Comparison of ENCODE assay signal across 20 cellular contexts in genomic region chr10:69880301-69881081, GRCh38.
DNase-seq lines count a peak whose midpoint lies in the region; ATAC-seq and TF ChIP-seq lines count a peak whose summit lies in the region.
"Had no signal": no experiment of that assay in that cellular context is flagged by ENCODE, and none has a peak within 500 bp of the region (broad histone marks: within the 10 kb centered on the region; RNA-seq: fewer than 3 reads in every experiment).

No MANE protein-coding gene starts in this region.

- H4K20me1 ChIP-seq in GM23338 (replicated peaks; ENCODE audit: insufficient read depth): no peaks in the 10 kb centered on the region

- H3K27me3 Mint-ChIP-seq in GM23338 (ENCODE audit: insufficient read depth, low read depth, poor library complexity) (peaks cover 16% of the 10 kb centered on the region), osteocyte (ENCODE audit: unreplicated experiment) (no peaks in the 10 kb centered on the region), MCF 10A (ENCODE audit: insufficient read depth, unreplicated experiment) (no peaks in the 10 kb centered on the region)
- peaks cover 6 to 11% of the 10 kb centered on the region in 2 donors for H3K27me3 Mint-ChIP-seq in natural killer cell treated with Interleukin-12 subunit alpha and Interleukin-12 subunit beta and Interleukin-15 and Interleukin-18, amount 100 ng/mL, for 72 hours
- H3K27me3 Mint-ChIP-seq in activated CD4-positive, alpha-beta T cell treated with anti-CD3 and anti-CD28 coated beads, Interleukin-2, amount 10 ng/mL, durations not matched to agents 24 days and 14 days: peaks cover 3% of the 10 kb centered on the region

- H3K36me3 Mint-ChIP-seq in GM23338 (ENCODE audit: low read depth) (no peaks in the 10 kb centered on the region; the same call in 2 of the 3 replicates), osteocyte (ENCODE audit: unreplicated experiment) (peaks cover 2% of the 10 kb centered on the region), MCF 10A (ENCODE audit: insufficient read depth, unreplicated experiment) (peaks cover 7% of the 10 kb centered on the region)
- H3K36me3 Mint-ChIP-seq in natural killer cell treated with Interleukin-12 subunit alpha and Interleukin-12 subunit beta and Interleukin-15 and Interleukin-18, amount 100 ng/mL, for 72 hours: no peaks in the 10 kb centered on the region
- no peaks in the 10 kb centered on the region for H3K36me3 Mint-ChIP-seq in activated CD4-positive, alpha-beta T cell treated with anti-CD3 and anti-CD28 coated beads, Interleukin-2, amount 10 ng/mL, durations not matched to agents 24 days and 14 days (ENCODE audit: low read depth)
- H3K36me3 Mint-ChIP-seq: CD4-positive, CD25-positive, alpha-beta regulatory T cell had no signal

- peak overlapping the region; percentile 32; the same call in 1 of the 2 replicates for H3K4me2 ChIP-seq in GM23338

- no peaks in the 10 kb centered on the region for H3K9me2 ChIP-seq in GM23338 (ENCODE audit: insufficient read depth)

- intact Hi-C loops in MCF 10A (cut with micrococcal nuclease): no loop called here
- intact Hi-C loops in activated CD4-positive, alpha-beta T cell treated with anti-CD3 and anti-CD28 coated beads, Interleukin-2, amount 10 ng/mL, durations not matched to agents 24 days and 14 days (cut with micrococcal nuclease): no loop called here

- BruUV-seq in MCF 10A (replicated peaks; lab: Mats Ljungman, UMichigan): no TSS peak

- POLR2A ChIA-PET in MCF 10A (lab: Yijun Ruan, JAX): no interaction called here

- ATAC-seq in GM23338: peak; percentile 38
- no peak for ATAC-seq in natural killer cell treated with Interleukin-12 subunit alpha and Interleukin-12 subunit beta and Interleukin-15 and Interleukin-18, amount 100 ng/mL, for 72 hours
- ATAC-seq in HG03460 (IDR thresholded peaks at IDR 0.05; ENCODE audit: unreplicated experiment): no peak
- ATAC-seq: esophagus mucosa, gastroesophageal sphincter had no signal

- H3K27ac Mint-ChIP-seq in GM23338 (no peak overlapping the region), osteocyte (ENCODE audit: unreplicated experiment) (peak overlapping the region; percentile 27), MCF 10A (ENCODE audit: low read depth, unreplicated experiment) (no peak overlapping the region)
- no peak overlapping the region for H3K27ac Mint-ChIP-seq in natural killer cell treated with Interleukin-12 subunit alpha and Interleukin-12 subunit beta and Interleukin-15 and Interleukin-18, amount 100 ng/mL, for 72 hours
- no peak overlapping the region for H3K27ac Mint-ChIP-seq in activated CD4-positive, alpha-beta T cell treated with anti-CD3 and anti-CD28 coated beads, Interleukin-2, amount 10 ng/mL, durations not matched to agents 24 days and 14 days
- H3K27ac Mint-ChIP-seq: CD4-positive, CD25-positive, alpha-beta regulatory T cell; T-helper 2 cell treated with Interferon-gamma antibody and Interleukin-4, amounts not matched to agents 5 μg/mL and 100 μg/mL, for 36 hours had no signal

- no peaks in the 10 kb centered on the region for H3K79me2 ChIP-seq in GM23338 (replicated peaks; ENCODE audit: insufficient read depth)

- TF ChIP-seq CTCF in GM23338 (conservative IDR thresholded peaks at IDR 0.05; ENCODE audit: low read depth in 2 of 2) (no peak), osteocyte (IDR thresholded peaks at IDR 0.05) (no peak), MCF 10A (IDR thresholded peaks at IDR 0.05; ENCODE audit: unreplicated experiment) (no peak)

- DNase-seq in GM23338 (ENCODE audit: low spot score): peak; percentile 33
- DNase-seq in SJCRH30: peak; percentile 47 to 63
- peak; percentile 55 for DNase-seq in iPS-NIHi11 (ENCODE audit: low spot score)
- DNase-seq in osteocyte (ENCODE audit: extremely low spot score, unreplicated experiment): no peak
- DNase-seq in natural killer cell treated with Interleukin-12 subunit alpha and Interleukin-12 subunit beta and Interleukin-15 and Interleukin-18, amount 100 ng/mL, for 72 hours (ENCODE audit: low spot score): no peak
- no peak for DNase-seq in MCF 10A (ENCODE audit: unreplicated experiment)
- DNase-seq in activated CD4-positive, alpha-beta T cell treated with anti-CD3 and anti-CD28 coated beads, Interleukin-2, amount 10 ng/mL, durations not matched to agents 24 days and 14 days: no peak
- DNase-seq: activated CD4-positive, alpha-beta T cell treated with anti-CD3 and anti-CD28 coated beads, Interleukin-2, amount 50 U/mL, for 48 hours; activated effector memory CD4-positive, alpha-beta T cell treated with Interleukin-2 at 50 U/mL for 16 hours; CD4-positive, CD25-positive, alpha-beta regulatory T cell; DMS 273 treated with DMSO at 0.1 percent for 48 hours; effector memory CD4-positive, alpha-beta T cell; mammary epithelial cell; NCI-H1105 treated with DMSO at 0.1 percent for 48 hours; NCI-H2107 had no signal

- H3K27ac ChIP-seq in GM23338 (ENCODE audit: low read depth) (no peak overlapping the region), SJCRH30 (no peak overlapping the region)
- H3K27ac ChIP-seq: gastroesophageal sphincter, SK-N-MC had no signal

- H2AFZ ChIP-seq in GM23338: peak overlapping the region; percentile 63; the same call in 1 of the 2 replicates

- peaks cover 59% of the 10 kb centered on the region for H3K4me1 Mint-ChIP-seq in GM23338
- peaks cover 34% of the 10 kb centered on the region for H3K4me1 Mint-ChIP-seq in osteocyte (ENCODE audit: unreplicated experiment)
- H3K4me1 Mint-ChIP-seq in natural killer cell treated with Interleukin-12 subunit alpha and Interleukin-12 subunit beta and Interleukin-15 and Interleukin-18, amount 100 ng/mL, for 72 hours (ENCODE audit: low read depth in 2 of 2): no peaks in the 10 kb centered on the region
- no peaks in the 10 kb centered on the region for H3K4me1 Mint-ChIP-seq in MCF 10A (ENCODE audit: insufficient read depth, unreplicated experiment)
- H3K4me1 Mint-ChIP-seq in activated CD4-positive, alpha-beta T cell treated with anti-CD3 and anti-CD28 coated beads, Interleukin-2, amount 10 ng/mL, durations not matched to agents 24 days and 14 days: no peaks in the 10 kb centered on the region
- H3K4me1 Mint-ChIP-seq: CD4-positive, CD25-positive, alpha-beta regulatory T cell had no signal

- H3K9me3 Mint-ChIP-seq in GM23338: no peaks in the 10 kb centered on the region
- no peaks in the 10 kb centered on the region for H3K9me3 Mint-ChIP-seq in osteocyte (ENCODE audit: unreplicated experiment)
- H3K9me3 Mint-ChIP-seq in natural killer cell treated with Interleukin-12 subunit alpha and Interleukin-12 subunit beta and Interleukin-15 and Interleukin-18, amount 100 ng/mL, for 72 hours: no peaks in the 10 kb centered on the region
- no peaks in the 10 kb centered on the region for H3K9me3 Mint-ChIP-seq in MCF 10A (ENCODE audit: unreplicated experiment)
- no peaks in the 10 kb centered on the region for H3K9me3 Mint-ChIP-seq in activated CD4-positive, alpha-beta T cell treated with anti-CD3 and anti-CD28 coated beads, Interleukin-2, amount 10 ng/mL, durations not matched to agents 24 days and 14 days
- H3K9me3 Mint-ChIP-seq: CD4-positive, CD25-positive, alpha-beta regulatory T cell; T-helper 2 cell treated with Interferon-gamma antibody and Interleukin-4, amounts not matched to agents 5 μg/mL and 100 μg/mL, for 36 hours had no signal

- H3K27me3 ChIP-seq in GM23338 (ENCODE audit: insufficient read depth): no peaks in the 10 kb centered on the region
- H3K27me3 ChIP-seq in SJCRH30: 0 out of 2 replicates have a peak, but pooled peaks cover 4% of the 10 kb centered on the region

- H3K4me3 ChIP-seq in GM23338 (0 out of 2 replicates have a peak overlapping the region, but pooled peaks have one; percentile 7), SJCRH30 (0 out of 2 replicates have a peak overlapping the region, but pooled peaks have one; percentile 17)
- H3K4me3 ChIP-seq: gastroesophageal sphincter, SK-N-MC had no signal

- no peaks in the 10 kb centered on the region for H3F3A ChIP-seq in GM23338 (replicated peaks; ENCODE audit: low read depth)

- H3K9me3 ChIP-seq in SJCRH30 (replicated peaks): no peaks in the 10 kb centered on the region
- H3K9me3 ChIP-seq: gastroesophageal sphincter had no signal

- no peaks in the 10 kb centered on the region for H3K36me3 ChIP-seq in GM23338 (ENCODE audit: insufficient read depth)
- no peaks in the 10 kb centered on the region for H3K36me3 ChIP-seq in SJCRH30
- H3K36me3 ChIP-seq: gastroesophageal sphincter had no signal

- H3K4me1 ChIP-seq in GM23338 (ENCODE audit: insufficient read depth): peaks cover 17% of the 10 kb centered on the region
- H3K4me1 ChIP-seq in SJCRH30: peaks cover 7% of the 10 kb centered on the region

- H3K4me3 Mint-ChIP-seq in GM23338: no peak overlapping the region
- H3K4me3 Mint-ChIP-seq in osteocyte (ENCODE audit: unreplicated experiment): no peak overlapping the region
- no peak overlapping the region for H3K4me3 Mint-ChIP-seq in natural killer cell treated with Interleukin-12 subunit alpha and Interleukin-12 subunit beta and Interleukin-15 and Interleukin-18, amount 100 ng/mL, for 72 hours
- no peak overlapping the region for H3K4me3 Mint-ChIP-seq in MCF 10A (ENCODE audit: unreplicated experiment)
- H3K4me3 Mint-ChIP-seq in activated CD4-positive, alpha-beta T cell treated with anti-CD3 and anti-CD28 coated beads, Interleukin-2, amount 10 ng/mL, durations not matched to agents 24 days and 14 days: no peak overlapping the region
- H3K4me3 Mint-ChIP-seq: CD4-positive, CD25-positive, alpha-beta regulatory T cell; T-helper 2 cell treated with Interferon-gamma antibody and Interleukin-4, amounts not matched to agents 5 μg/mL and 100 μg/mL, for 36 hours had no signal

- CTCF ChIA-PET in MCF 10A (lab: Yijun Ruan, JAX): interaction anchor here (0.7 kb wide), 2 partner anchors 34 to 77 kb away, joined by 3 read pairs; no protein-coding TSS in a partner anchor

TF ChIP-seq in GM23338, 12 proteins besides CTCF, POLR2A, EP300 and RAD21:
- TF ChIP-seq ZNF331 (CRISPR knock-in tag; IDR thresholded peaks at IDR 0.05; ENCODE audit: low read depth): no peak
- TF ChIP-seq POLR2AphosphoS5 (IDR thresholded peaks at IDR 0.05; ENCODE audit: low read depth): no peak
- no peak for TF ChIP-seq STAT1 (IDR thresholded peaks at IDR 0.05; ENCODE audit: unreplicated experiment)
- no peak for TF ChIP-seq JUNB (IDR thresholded peaks at IDR 0.05; ENCODE audit: unreplicated experiment)
- TF ChIP-seq EZH2 (IDR thresholded peaks at IDR 0.05; ENCODE audit: low read depth, unreplicated experiment): no peak
- no peak for TF ChIP-seq CREB1 (CRISPR knock-in tag; IDR thresholded peaks at IDR 0.05; ENCODE audit: low read depth)

Comparison
In these comparisons a context has a peak if more than half of its experiments do, and no peak if none do; other contexts are left out.
1. DNase-seq: peak in GM23338 (single experiment), SJCRH30 (2 of 2) and iPS-NIHi11 (single experiment); none in osteocyte (single experiment), natural killer cell treated with Interleukin-12 subunit alpha and Interleukin-12 subunit beta and Interleukin-15 and Interleukin-18, amount 100 ng/mL, for 72 hours (single experiment), MCF 10A (single experiment) and activated CD4-positive, alpha-beta T cell treated with anti-CD3 and anti-CD28 coated beads, Interleukin-2, amount 10 ng/mL, durations not matched to agents 24 days and 14 days (single experiment).